22 cellular contexts compared by ENCODE assay signal in genomic region chr15:78228356-78228996, GRCh38. TPM values are rescaled to one million over a fixed set of nuclear protein-coding genes. Genes with fewer than 3 reads are reported as not detected.
DNase-seq lines count a peak whose midpoint lies in the region; ATAC-seq and TF ChIP-seq lines count a peak whose summit lies in the region.
"Had no signal": no experiment of that assay in that cellular context is flagged by ENCODE, and none has a peak within 500 bp of the region (broad histone marks: within the 10 kb centered on the region; RNA-seq: fewer than 3 reads in every experiment).

No MANE protein-coding gene starts in this region.

- no peaks in the 10 kb centered on the region for H3K36me3 Mint-ChIP-seq in naive thymus-derived CD8-positive, alpha-beta T cell
- H3K36me3 Mint-ChIP-seq: CD4-positive, CD25-positive, alpha-beta regulatory T cell; CD8-positive, alpha-beta T cell had no signal

- no peaks in the 10 kb centered on the region for H3K9me3 ChIP-seq in RWPE2 (ENCODE audit: severe bottlenecking)

- ATAC-seq in RWPE2 (ENCODE audit: low read depth): no peak
- no peak for ATAC-seq in sciatic nerve
- ATAC-seq in naive thymus-derived CD8-positive, alpha-beta T cell: no peak
- ATAC-seq: CD8-positive, alpha-beta T cell; GM12878; GM23338 had no signal

- no peak overlapping the region for H3K4me3 ChIP-seq in RWPE2 (ENCODE audit: severe bottlenecking)
- H3K4me3 ChIP-seq: A549, GM12878, GM23338, HAP-1 had no signal

- no peaks in the 10 kb centered on the region for H3K4me1 ChIP-seq in RWPE2 (ENCODE audit: insufficient read depth, poor library complexity, severe bottlenecking)
- H3K4me1 ChIP-seq: A549, Caco-2, HAP-1 had no signal

- H3K27ac ChIP-seq in RWPE2 (ENCODE audit: poor library complexity, severe bottlenecking): no peak overlapping the region
- H3K27ac ChIP-seq: A549, C4-2B had no signal

- TF ChIP-seq CTCF in RWPE2 (IDR thresholded peaks at IDR 0.05; ENCODE audit: poor library complexity, severe bottlenecking): no peak

- H3K27me3 Mint-ChIP-seq in naive thymus-derived CD8-positive, alpha-beta T cell: peaks cover 0 to 4% (median 0%) of the 10 kb centered on the region in 5 donors

- H3K36me3 ChIP-seq in RWPE2 (ENCODE audit: low read depth): no peaks in the 10 kb centered on the region
- H3K36me3 ChIP-seq: HAP-1 had no signal

- peaks cover 0 to 3% (median under 1%) of the 10 kb centered on the region in 4 donors for H3K4me1 Mint-ChIP-seq in naive thymus-derived CD8-positive, alpha-beta T cell

- H3K4me3 Mint-ChIP-seq in naive thymus-derived CD8-positive, alpha-beta T cell: no peak overlapping the region
- H3K4me3 Mint-ChIP-seq: CD4-positive, CD25-positive, alpha-beta regulatory T cell; CD8-positive, alpha-beta T cell; GM23338 had no signal

- POLR2A ChIA-PET in naive thymus-derived CD8-positive, alpha-beta T cell (lab: Charles Lee): no interaction called here

- H3K9me3 Mint-ChIP-seq in naive thymus-derived CD8-positive, alpha-beta T cell: no peaks in the 10 kb centered on the region
- H3K9me3 Mint-ChIP-seq: CD4-positive, CD25-positive, alpha-beta regulatory T cell; CD8-positive, alpha-beta T cell; GM23338 had no signal

- no peak overlapping the region for H3K27ac Mint-ChIP-seq in naive thymus-derived CD8-positive, alpha-beta T cell
- H3K27ac Mint-ChIP-seq: CD4-positive, CD25-positive, alpha-beta regulatory T cell; CD8-positive, alpha-beta T cell; GM23338 had no signal

- DNase-seq in RWPE2 (ENCODE audit: low spot score) (peak; percentile 45), islet precursor cell (peak; percentile 31), sciatic nerve (ENCODE audit: low spot score) (peak; percentile 49), NCI-H510A (lab: John Stamatoyannopoulos, UW) (no peak), activated T-cell treated with anti-CD3 and anti-CD28 coated beads for 4 hours (no peak), DMS153 treated with DMSO at 0.1 percent for 48 hours (lab: John Stamatoyannopoulos, UW; ENCODE audit: unreplicated experiment) (no peak)
- DNase-seq in naive thymus-derived CD8-positive, alpha-beta T cell: no peak
- DNase-seq: 8988T; ACHN; AML-193; Caco-2; CD4-positive, CD25-positive, alpha-beta regulatory T cell; CD8-positive, alpha-beta T cell; DMS153; DMS79; EL; GDM1 had no signal

- H3K27me3 ChIP-seq in RWPE2 (ENCODE audit: insufficient read depth, poor library complexity, severe bottlenecking): no peaks in the 10 kb centered on the region

- intact Hi-C loops in sciatic nerve (cut with DNase I): no loop called here

RNA-seq across cellular contexts. Expression of gene ACSBG1, which starts 5.9 kb away (rescaled TPM):
- total RNA-seq in sciatic nerve: 0.18 TPM
- total RNA-seq in naive thymus-derived CD8-positive, alpha-beta T cell: not detected
- polyA plus RNA-seq in naive thymus-derived CD8-positive, alpha-beta T cell: under 1 TPM in 2 of 3 donors, not detected in 1; 0.05 to 0.11 TPM
- total RNA-seq: Caco-2 had no signal

RNA-seq across cellular contexts. Expression of gene DNAJA4, which starts 35.9 kb away (rescaled TPM):
- total RNA-seq in sciatic nerve: 18.0 TPM
- total RNA-seq in naive thymus-derived CD8-positive, alpha-beta T cell: 10 to 100 TPM; 51.4 to 55.1 TPM
- 10 to 100 TPM in 1 of 3 donors, 1 to 10 TPM in 2; 7.9 to 15.6 (median 9.1) TPM for polyA plus RNA-seq in naive thymus-derived CD8-positive, alpha-beta T cell

Comparison
In these comparisons a context has a peak if more than half of its experiments do, and no peak if none do; other contexts are left out.
1. DNase-seq: peak in RWPE2 (single experiment), islet precursor cell (single experiment) and sciatic nerve (single experiment); none in NCI-H510A (single experiment), activated T-cell treated with anti-CD3 and anti-CD28 coated beads for 4 hours (single experiment), naive thymus-derived CD8-positive, alpha-beta T cell (0 of 10) and DMS153 treated with DMSO at 0.1 percent for 48 hours (single experiment).